Comparison of ENCODE assay signal across 19 cellular contexts in the genomic region with DNA sequence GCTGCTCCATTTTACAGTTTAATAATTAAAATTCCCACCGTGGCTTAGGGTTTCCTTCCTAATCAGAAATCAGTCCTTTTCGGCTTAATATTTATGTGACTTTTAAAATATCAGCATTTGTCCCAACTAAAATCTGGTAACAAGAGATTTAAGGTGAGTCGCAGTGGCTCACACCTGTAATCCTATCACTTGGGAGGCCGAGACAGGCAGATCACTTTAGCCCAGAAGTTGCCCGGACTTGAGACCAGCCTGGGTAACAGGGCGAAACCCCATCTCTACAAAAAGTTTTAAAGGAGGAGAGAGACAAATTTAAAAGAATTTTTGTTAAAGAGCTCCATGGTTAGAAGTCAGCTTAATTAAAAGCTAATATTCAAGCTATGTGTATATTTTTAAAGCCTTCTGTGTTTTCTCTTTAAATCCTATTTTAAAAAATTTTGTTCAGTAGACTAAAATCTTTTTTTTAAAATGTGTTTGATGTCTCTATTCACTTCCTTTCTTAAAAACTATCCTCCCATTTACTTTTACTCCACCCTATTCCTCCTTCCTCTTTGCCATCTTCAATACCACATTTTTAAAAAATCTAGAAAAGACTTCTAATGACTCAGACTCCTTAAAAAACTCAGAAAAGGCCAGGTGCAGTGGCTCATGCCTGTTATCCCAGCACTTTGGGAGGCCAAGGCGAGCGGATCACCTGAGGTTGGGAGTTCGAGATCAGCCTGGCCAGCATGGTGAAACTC. TPM values are rescaled to one million over a fixed set of nuclear protein-coding genes. Genes with fewer than 3 reads are reported as not detected.
DNase-seq lines count a peak whose midpoint lies in the region; ATAC-seq and TF ChIP-seq lines count a peak whose summit lies in the region.
"Had no signal": no experiment of that assay in that cellular context is flagged by ENCODE, and none has a peak within 500 bp of the region (broad histone marks: within the 10 kb centered on the region; RNA-seq: fewer than 3 reads in every experiment).

No MANE protein-coding gene starts in this region.

- POLR2A ChIA-PET in activated CD4-positive, alpha-beta T cell treated with anti-CD3 and anti-CD28 coated beads for 36 hours (lab: Charles Lee), result no interaction called here
- POLR2A ChIA-PET in CD4-positive, alpha-beta T cell (lab: Charles Lee), result interaction anchor here (0.8 to 2.4 kb wide), 4 partner anchors 11 to 92 kb away, joined by 3 to 14 read pairs (median 4); partner anchors contain the start of gene STAT6
- POLR2A ChIA-PET in RWPE1 (lab: Yijun Ruan, JAX; ENCODE audit: low non-redundant PET), result no interaction called here

- H3K9me3 ChIP-seq in CD4-positive, alpha-beta T cell (ENCODE audit: control insufficient read depth, low read length), result no peaks in the 10 kb centered on the region

- DNase-seq in activated CD4-positive, alpha-beta T cell treated with anti-CD3 and anti-CD28 coated beads for 36 hours, result no peak
- DNase-seq in activated CD4-positive, alpha-beta T cell treated with anti-CD3 and anti-CD28 coated beads for 48 hours, result no peak
- DNase-seq in CD4-positive, alpha-beta T cell, result no peak
- DNase-seq in activated naive CD8-positive, alpha-beta T cell treated with anti-CD3 and anti-CD28 coated beads, Interleukin-2, amount 50 U/mL, for 24 hours, result no peak
- DNase-seq in left kidney (ENCODE audit: low read depth, low spot score) (peak; percentile 27), RWPE1 (ENCODE audit: low spot score) (no peak)
- DNase-seq: DMS79 treated with DMSO at 0.1 percent for 48 hours, GOT3, KBM-7, NCI-H1092, NCI-H1694, NCI-H2107, NCI-H226, NCI-H526 treated with DMSO at 0.1 percent for 48 hours, OCI-M1 had no signal

- H3K36me3 Mint-ChIP-seq in activated CD4-positive, alpha-beta T cell treated with anti-CD3 and anti-CD28 coated beads for 36 hours (ENCODE audit: low read depth), result no peaks in the 10 kb centered on the region
- H3K36me3 Mint-ChIP-seq in CD4-positive, alpha-beta T cell (ENCODE audit: low read depth), result no peaks in the 10 kb centered on the region
- no peaks in the 10 kb centered on the region for H3K36me3 Mint-ChIP-seq in activated naive CD8-positive, alpha-beta T cell treated with anti-CD3 and anti-CD28 coated beads, Interleukin-2, amount 50 U/mL, for 24 hours (ENCODE audit: low read depth)

- peaks cover 18% of the 10 kb centered on the region for H3K4me1 Mint-ChIP-seq in activated CD4-positive, alpha-beta T cell treated with anti-CD3 and anti-CD28 coated beads for 36 hours
- peaks cover 47% of the 10 kb centered on the region for H3K4me1 Mint-ChIP-seq in CD4-positive, alpha-beta T cell (ENCODE audit: low read depth)
- H3K4me1 Mint-ChIP-seq in activated naive CD8-positive, alpha-beta T cell treated with anti-CD3 and anti-CD28 coated beads, Interleukin-2, amount 50 U/mL, for 24 hours, result peaks cover 10% of the 10 kb centered on the region

- H3K27ac ChIP-seq in CD4-positive, alpha-beta T cell (ENCODE audit: low read depth, low read length), result no peak overlapping the region
- no peak overlapping the region for H3K27ac ChIP-seq in RWPE1
- H3K27ac ChIP-seq: C4-2B had no signal

- peak overlapping the region; percentile 60 for H3K27ac Mint-ChIP-seq in activated CD4-positive, alpha-beta T cell treated with anti-CD3 and anti-CD28 coated beads for 36 hours
- peak overlapping the region; percentile 80 for H3K27ac Mint-ChIP-seq in CD4-positive, alpha-beta T cell
- peak overlapping the region; percentile 10 for H3K27ac Mint-ChIP-seq in activated naive CD8-positive, alpha-beta T cell treated with anti-CD3 and anti-CD28 coated beads, Interleukin-2, amount 50 U/mL, for 24 hours

- H3K27me3 Mint-ChIP-seq in activated CD4-positive, alpha-beta T cell treated with anti-CD3 and anti-CD28 coated beads for 36 hours, result no peaks in the 10 kb centered on the region
- H3K27me3 Mint-ChIP-seq in CD4-positive, alpha-beta T cell, result no peaks in the 10 kb centered on the region
- H3K27me3 Mint-ChIP-seq in activated naive CD8-positive, alpha-beta T cell treated with anti-CD3 and anti-CD28 coated beads, Interleukin-2, amount 50 U/mL, for 24 hours, result peaks cover 2% of the 10 kb centered on the region

- TF ChIP-seq CTCF in CD4-positive, alpha-beta T cell (IDR thresholded peaks at IDR 0.05), result no peak
- no peak for TF ChIP-seq CTCF in RWPE1 (conservative IDR thresholded peaks at IDR 0.05; ENCODE audit: low read depth)

- H3K27me3 ChIP-seq in CD4-positive, alpha-beta T cell (ENCODE audit: control insufficient read depth, insufficient read depth, low read length), result no peaks in the 10 kb centered on the region

- CTCF ChIA-PET in activated CD4-positive, alpha-beta T cell treated with anti-CD3 and anti-CD28 coated beads for 36 hours (lab: Charles Lee), result interaction anchor here (0.6 to 5.3 kb wide), 10 partner anchors 8 to 92 kb away, joined by 3 to 35 read pairs (median 6); partner anchors contain the start of gene ZBTB39
- CTCF ChIA-PET in CD4-positive, alpha-beta T cell (lab: Charles Lee), result interaction anchor here (0.6 kb wide), 1 partner anchor 344 kb away, joined by 3 read pairs; no protein-coding TSS in a partner anchor
- CTCF ChIA-PET in RWPE1 (lab: Yijun Ruan, JAX), result interaction anchor here (0.6 to 1.1 kb wide), 3 partner anchors 28 to 408 kb away, joined by 3 to 4 read pairs (median 3); no protein-coding TSS in a partner anchor

- ATAC-seq in activated CD4-positive, alpha-beta T cell treated with anti-CD3 and anti-CD28 coated beads for 36 hours, result no peak
- peak; percentile 44 for ATAC-seq in CD4-positive, alpha-beta T cell (ENCODE audit: poor library complexity)
- no peak for ATAC-seq in activated naive CD8-positive, alpha-beta T cell treated with anti-CD3 and anti-CD28 coated beads, Interleukin-2, amount 50 U/mL, for 24 hours
- ATAC-seq in GM19328 (IDR thresholded peaks at IDR 0.05; ENCODE audit: unreplicated experiment) (no peak), HG03432 (IDR thresholded peaks at IDR 0.05; ENCODE audit: unreplicated experiment) (no peak)

- no peak overlapping the region for H3K4me3 Mint-ChIP-seq in activated CD4-positive, alpha-beta T cell treated with anti-CD3 and anti-CD28 coated beads for 36 hours
- H3K4me3 Mint-ChIP-seq in CD4-positive, alpha-beta T cell, result peak overlapping the region; percentile 42
- H3K4me3 Mint-ChIP-seq in activated naive CD8-positive, alpha-beta T cell treated with anti-CD3 and anti-CD28 coated beads, Interleukin-2, amount 50 U/mL, for 24 hours, result no peak overlapping the region

- no peaks in the 10 kb centered on the region for H3K9me3 Mint-ChIP-seq in activated CD4-positive, alpha-beta T cell treated with anti-CD3 and anti-CD28 coated beads for 36 hours (ENCODE audit: low read depth)
- H3K9me3 Mint-ChIP-seq in CD4-positive, alpha-beta T cell, result no peaks in the 10 kb centered on the region
- no peaks in the 10 kb centered on the region for H3K9me3 Mint-ChIP-seq in activated naive CD8-positive, alpha-beta T cell treated with anti-CD3 and anti-CD28 coated beads, Interleukin-2, amount 50 U/mL, for 24 hours

- intact Hi-C loops in activated CD4-positive, alpha-beta T cell treated with anti-CD3 and anti-CD28 coated beads for 36 hours (cut with DNase I, micrococcal nuclease), result no loop called here
- intact Hi-C loops in CD4-positive, alpha-beta T cell (cut with DNase I, micrococcal nuclease), result no loop called here

RNA-seq across cellular contexts. Expression of gene TAC3, which starts 3.8 kb away (rescaled TPM):
- under 1 TPM; 0.37 to 0.63 TPM for total RNA-seq in activated CD4-positive, alpha-beta T cell treated with anti-CD3 and anti-CD28 coated beads for 36 hours
- total RNA-seq in CD4-positive, alpha-beta T cell, result not detected
- total RNA-seq: A172 had no signal

RNA-seq across cellular contexts. Expression of gene ZBTB39, which starts 13.8 kb away (rescaled TPM):
- total RNA-seq in activated CD4-positive, alpha-beta T cell treated with anti-CD3 and anti-CD28 coated beads for 36 hours, result 1 to 10 TPM; 6.4 to 6.6 TPM
- 1 to 10 TPM; 6.9 to 8.0 TPM for total RNA-seq in CD4-positive, alpha-beta T cell

RNA-seq across cellular contexts. Expression of gene MYO1A, which starts 29.8 kb away (rescaled TPM):
- 1 to 10 TPM; 2.4 to 2.6 TPM for total RNA-seq in activated CD4-positive, alpha-beta T cell treated with anti-CD3 and anti-CD28 coated beads for 36 hours
- 1 to 10 TPM; 1.0 to 1.1 TPM for total RNA-seq in CD4-positive, alpha-beta T cell
- total RNA-seq: A172 had no signal

RNA-seq across cellular contexts. Expression of gene NEMP1, which starts 58.4 kb away (rescaled TPM):
- total RNA-seq in activated CD4-positive, alpha-beta T cell treated with anti-CD3 and anti-CD28 coated beads for 36 hours, result 10 to 100 TPM; 79.0 to 81.1 TPM
- 1 to 10 TPM; 7.2 to 9.9 TPM for total RNA-seq in CD4-positive, alpha-beta T cell

Comparison
In these comparisons a context has a peak if more than half of its experiments do, and no peak if none do; other contexts are left out.
1. H3K27ac Mint-ChIP-seq: peak in every context shown above with its lines; median percentile 80 in CD4-positive, alpha-beta T cell; 60 in activated CD4-positive, alpha-beta T cell treated with anti-CD3 and anti-CD28 coated beads for 36 hours; 10 in activated naive CD8-positive, alpha-beta T cell treated with anti-CD3 and anti-CD28 coated beads, Interleukin-2, amount 50 U/mL, for 24 hours.